In the genomic region with DNA sequence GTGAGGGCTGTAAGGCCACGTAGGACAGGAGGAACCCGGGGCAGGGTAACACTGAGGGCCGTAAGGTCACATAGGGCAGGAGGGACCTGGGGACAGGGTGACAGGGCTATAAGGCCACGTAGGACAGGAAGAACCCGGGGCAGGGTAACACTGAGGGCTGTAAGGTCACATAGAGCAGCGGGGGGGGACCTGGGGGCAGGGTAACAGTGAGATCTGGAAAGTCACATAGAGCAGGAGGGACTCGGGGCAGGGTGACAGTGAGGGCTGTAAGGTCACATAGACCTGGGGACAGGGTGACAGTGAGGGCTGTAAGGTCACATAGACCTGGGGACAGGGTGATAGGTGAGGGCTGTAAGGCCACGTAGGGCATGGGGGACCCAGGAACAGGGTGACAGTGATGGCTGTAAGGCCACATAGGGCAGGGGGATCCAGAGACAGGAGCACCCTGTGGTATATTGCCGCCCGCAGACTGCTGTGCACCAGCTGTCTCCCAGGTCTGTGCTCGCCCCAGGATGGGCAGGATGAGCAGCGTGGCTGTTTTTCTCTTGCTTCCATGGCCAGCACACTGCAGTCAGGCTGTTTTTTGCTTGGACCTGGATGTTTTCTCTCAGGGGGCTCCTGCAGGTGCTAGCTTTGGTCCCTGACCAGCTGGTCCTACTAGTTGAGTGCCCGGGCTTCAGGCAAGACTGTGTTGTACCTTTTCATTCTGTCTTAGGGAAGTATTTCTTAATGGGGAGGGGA, we compare ENCODE assay signal across 10 cellular contexts. TPM values are rescaled to one million over a fixed set of nuclear protein-coding genes. Genes with fewer than 3 reads are reported as not detected.
A peak's percentile ranks its signal among the peaks of the same experiment; 100 is the strongest.
DNase-seq lines count a peak whose midpoint lies in the region; ATAC-seq and TF ChIP-seq lines count a peak whose summit lies in the region.
"Had no signal": no experiment of that assay in that cellular context is flagged by ENCODE, and none has a peak within 500 bp of the region (broad histone marks: within the 10 kb centered on the region; RNA-seq: fewer than 3 reads in every experiment).

No MANE protein-coding gene starts in this region.

- no peak for ATAC-seq in RWPE2 (ENCODE audit: low read depth)
- ATAC-seq in GM19395 (IDR thresholded peaks at IDR 0.05; ENCODE audit: unreplicated experiment): no peak

- DNase-seq in ELF-1 (ENCODE audit: low read depth, low spot score) (peak; percentile 8), RWPE2 (ENCODE audit: low spot score) (no peak), spleen (peak; percentile 60), nucleus accumbens (lab: John Stamatoyannopoulos, UW) (no peak), NCI-H748 (lab: John Stamatoyannopoulos, UW; ENCODE audit: unreplicated experiment) (no peak)
- DNase-seq: midbrain; stimulated activated CD4-positive, alpha-beta T cell treated with anti-CD3 and anti-CD28 coated beads, Interleukin-1b, Interleukin-23, amount 100 ng/mL, for 48 hours had no signal

- H3K4me3 ChIP-seq in RWPE2 (ENCODE audit: severe bottlenecking) (no peak overlapping the region), spleen (no peak overlapping the region)

- H3K4me1 ChIP-seq in RWPE2 (ENCODE audit: insufficient read depth, poor library complexity, severe bottlenecking) (peaks cover 22% of the 10 kb centered on the region), spleen (peaks cover 0 to 50% (median 25%) of the 10 kb centered on the region in 6 donors)

- TF ChIP-seq POLR2A in spleen (IDR thresholded peaks at IDR 0.05): no peak

- H3K27me3 ChIP-seq in RWPE2 (ENCODE audit: insufficient read depth, poor library complexity, severe bottlenecking) (no peaks in the 10 kb centered on the region), layer of hippocampus (ENCODE audit: control insufficient read depth, insufficient read depth, low read length) (no peaks in the 10 kb centered on the region), spleen (replicated peaks in 1 of 7) (no peaks in the 10 kb centered on the region)

- H3K9me3 ChIP-seq in RWPE2 (ENCODE audit: severe bottlenecking) (no peaks in the 10 kb centered on the region), spleen (no peaks in the 10 kb centered on the region)

- 85 to 95% (median 93%) methylated on average over 8 to 13 of the region's 13 CpGs for WGBS in spleen, 5 donors

- H3K27ac ChIP-seq in RWPE2 (ENCODE audit: poor library complexity, severe bottlenecking): peak overlapping the region; percentile 34
- peak overlapping the region; percentile 83 for H3K27ac ChIP-seq in layer of hippocampus (ENCODE audit: low read depth, low read length)
- H3K27ac ChIP-seq in spleen: no peak overlapping the region
- H3K27ac ChIP-seq: epithelial cell of prostate had no signal

- TF ChIP-seq CTCF in RWPE2 (IDR thresholded peaks at IDR 0.05; ENCODE audit: poor library complexity, severe bottlenecking) (no peak), spleen (IDR thresholded peaks at IDR 0.05 in 8 of 11, conservative IDR thresholded peaks at IDR 0.05 in 3 of 11) (no peak)

- intact Hi-C loops in spleen (cut with DNase I; ENCODE audit: low total_unique reads): loop anchor here (2.0 kb wide), 1 partner anchor 267 kb away; no protein-coding TSS in a partner anchor

- H3K36me3 ChIP-seq in RWPE2 (ENCODE audit: low read depth) (no peaks in the 10 kb centered on the region), spleen (peaks cover 0 to 26% (median 0%) of the 10 kb centered on the region in 6 donors)

RNA-seq across cellular contexts. Expression of gene SYTL3, which starts 55.7 kb away (rescaled TPM):
- total RNA-seq in spleen: 10 to 100 TPM; 13.2 to 48.3 (median 19.5) TPM
- polyA plus RNA-seq in spleen: 1 to 10 TPM; 5.9 to 8.5 (median 6.4) TPM

Comparison
In these comparisons a context has a peak if more than half of its experiments do, and no peak if none do; other contexts are left out.
1. DNase-seq: peak in ELF-1 (single experiment) and spleen (single experiment); none in RWPE2 (single experiment), nucleus accumbens (0 of 56) and NCI-H748 (single experiment).
2. H3K27ac ChIP-seq: peak in RWPE2 (single experiment) and layer of hippocampus (single experiment); none in spleen (0 of 8).